ENCODE assay signal across 29 cellular contexts in genomic region chr19:28614634-28615545, GRCh38.
"Had no signal": no experiment of that assay in that cellular context is flagged by ENCODE, and none has a peak within 500 bp of the region (broad histone marks: within the 10 kb centered on the region; RNA-seq: fewer than 3 reads in every experiment).

No MANE protein-coding gene starts in this region.

- H3K4me3 ChIP-seq: ascending aorta, cardiac muscle cell had no signal

- H3K4me1 ChIP-seq: ascending aorta had no signal

- H3K27me3 ChIP-seq: ascending aorta, cardiac muscle cell had no signal

- H3K36me3 ChIP-seq: ascending aorta, cardiac muscle cell had no signal

- ATAC-seq: activated CD8-positive, alpha-beta T cell treated with anti-CD3 and anti-CD28 coated beads for 36 hours; activated T-cell treated with anti-CD3 and anti-CD28 coated beads, Interleukin-2, amount 50 U/mL, for 72 hours; activated T-helper 17 cell treated with anti-CD3 and anti-CD28 coated beads, Interleukin-2, amount 50 U/mL, for 72 hours had no signal

- H3K27ac ChIP-seq: ascending aorta, cardiac muscle cell, VCaP had no signal

- DNase-seq: activated B cell treated with CpG ODN at 0.5 μM for 24 hours; activated CD4-positive, alpha-beta T cell treated with anti-CD3 and anti-CD28 coated beads for 48 hours; activated CD4-positive, alpha-beta T cell treated with anti-CD3 and anti-CD28 coated beads, Interleukin-2, amount 50 U/mL, for 4 hours; activated CD4-positive, CD25-positive, alpha-beta regulatory T cell treated with anti-CD3 and anti-CD28 coated beads, Interleukin-2, amount 50 U/mL, for 72 hours; activated CD8-positive, alpha-beta T cell treated with anti-CD3 and anti-CD28 coated beads for 36 hours; activated effector memory CD4-positive, alpha-beta T cell treated with anti-CD3 and anti-CD28 coated beads, Interleukin-2, amount 50 U/mL, for 16 hours; activated naive CD4-positive, alpha-beta T cell; activated naive CD4-positive, alpha-beta T cell treated with anti-CD3 and anti-CD28 coated beads, Interleukin-2, amount 50 U/mL, for 16 hours; activated naive CD8-positive, alpha-beta T cell treated with anti-CD3 and anti-CD28 coated beads, Interleukin-2, amount 10 ng/mL, durations not matched to agents 7 days and 5 days; activated T-cell treated with anti-CD3 and anti-CD28 coated beads, Interleukin-2, amount 50 U/mL, for 1 hour; activated T-cell treated with anti-CD3 and anti-CD28 coated beads, Interleukin-2, amount 50 U/mL, for 72 hours; amygdala; Karpas-422; KBM-7; NCI-H1105; NCI-H1417 treated with DMSO at 0.1 percent for 48 hours; NCI-H187 treated with DMSO at 0.1 percent for 48 hours; NCI-H2081; NCI-H2171 treated with DMSO at 0.1 percent for 48 hours; NCI-H2227 treated with DMSO at 0.1 percent for 48 hours; NCI-H446 treated with DMSO at 0.1 percent for 48 hours; NCI-H524; NCI-H69; Right ventricle myocardium superior; T1000 had no signal
